Comparison of ENCODE assay signal across 10 cellular contexts in genomic region chr2:161409308-161409707, GRCh38. TPM values are rescaled to one million over a fixed set of nuclear protein-coding genes. Genes with fewer than 3 reads are reported as not detected.
"Had no signal": no experiment of that assay in that cellular context is flagged by ENCODE, and none has a peak within 500 bp of the region (broad histone marks: within the 10 kb centered on the region; RNA-seq: fewer than 3 reads in every experiment).

No MANE protein-coding gene starts in this region.

- H2AFZ ChIP-seq: GM23248 had no signal

- DNase-seq: GM23248, GOT3, H7, HFFc6, KG1 had no signal

- ATAC-seq: HCT116 had no signal

- H3K9ac ChIP-seq: GM23248 had no signal

- H3K27ac ChIP-seq: GM23248, HL-60 had no signal

- H3K4me3 ChIP-seq: GM23248, HAP-1 had no signal

- H3K9me3 ChIP-seq: HAP-1 had no signal

RNA-seq across cellular contexts. Expression of gene TBR1, which starts 6.8 kb away (rescaled TPM):
- total RNA-seq: HT1080 had no signal
- polyA plus RNA-seq: GM23248, IgD-negative memory B cell had no signal
